37 cellular contexts compared by ENCODE assay signal in the genomic region with DNA sequence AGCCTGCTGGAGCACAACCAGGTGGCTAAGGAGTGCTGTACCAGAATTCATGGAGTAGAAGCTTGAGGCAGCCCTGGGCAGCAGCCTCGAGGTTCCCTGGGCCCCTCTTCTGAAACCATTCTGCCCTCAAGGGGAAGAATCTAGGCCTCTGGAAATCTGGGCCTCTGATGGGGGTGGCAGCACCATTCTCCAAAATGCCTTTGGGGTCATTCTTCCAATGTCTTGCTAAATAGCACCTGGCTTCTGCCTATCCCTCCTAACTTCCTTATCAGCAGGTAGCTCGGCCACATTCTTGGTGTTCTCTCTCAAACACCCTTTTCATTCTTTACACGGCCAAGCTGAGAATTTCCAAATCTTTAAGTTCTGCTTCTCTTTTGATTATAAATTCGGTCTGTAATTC.
"Had no signal": no experiment of that assay in that cellular context is flagged by ENCODE, and none has a peak within 500 bp of the region (broad histone marks: within the 10 kb centered on the region; RNA-seq: fewer than 3 reads in every experiment).

No MANE protein-coding gene starts in this region.

- H3K4me3 ChIP-seq: adrenal gland, ascending aorta, body of pancreas, breast epithelium, cardiac muscle cell had no signal

- H3K27me3 Mint-ChIP-seq: activated naive CD4-positive, alpha-beta T cell treated with anti-CD3 and anti-CD28 coated beads, Interleukin-2, amount 50 U/mL, for 24 hours; activated naive CD8-positive, alpha-beta T cell; activated naive CD8-positive, alpha-beta T cell treated with anti-CD3 and anti-CD28 coated beads for 36 hours; activated naive CD8-positive, alpha-beta T cell treated with anti-CD3 and anti-CD28 coated beads, Interleukin-2, amount 10 ng/mL, durations not matched to agents 7 days and 5 days; activated naive CD8-positive, alpha-beta T cell treated with anti-CD3 and anti-CD28 coated beads, Interleukin-2, amount 50 U/mL, for 24 hours; activated T-helper 17 cell treated with anti-CD3 and anti-CD28 coated beads, Interleukin-2, amount 50 U/mL, for 72 hours had no signal

- H3K27ac ChIP-seq: adrenal gland, ascending aorta, body of pancreas, brain microvascular endothelial cell, breast epithelium, cardiac muscle cell had no signal

- H3K36me3 Mint-ChIP-seq: activated naive CD4-positive, alpha-beta T cell treated with anti-CD3 and anti-CD28 coated beads, Interleukin-2, amount 10 ng/mL, durations not matched to agents 7 days and 5 days; activated naive CD4-positive, alpha-beta T cell treated with anti-CD3 and anti-CD28 coated beads, Interleukin-2, amount 50 U/mL, for 24 hours; activated naive CD8-positive, alpha-beta T cell treated with anti-CD3 and anti-CD28 coated beads for 36 hours; activated naive CD8-positive, alpha-beta T cell treated with anti-CD3 and anti-CD28 coated beads, Interleukin-2, amount 10 ng/mL, durations not matched to agents 7 days and 5 days; brain had no signal

- H3K4me3 Mint-ChIP-seq: activated naive CD4-positive, alpha-beta T cell treated with anti-CD3 and anti-CD28 coated beads for 36 hours; activated naive CD4-positive, alpha-beta T cell treated with anti-CD3 and anti-CD28 coated beads, Interleukin-2, amount 10 ng/mL, durations not matched to agents 7 days and 5 days; activated naive CD4-positive, alpha-beta T cell treated with anti-CD3 and anti-CD28 coated beads, Interleukin-2, amount 50 U/mL, for 24 hours; activated naive CD8-positive, alpha-beta T cell; activated naive CD8-positive, alpha-beta T cell treated with anti-CD3 and anti-CD28 coated beads for 36 hours; activated naive CD8-positive, alpha-beta T cell treated with anti-CD3 and anti-CD28 coated beads, Interleukin-2, amount 10 ng/mL, durations not matched to agents 7 days and 5 days; activated naive CD8-positive, alpha-beta T cell treated with anti-CD3 and anti-CD28 coated beads, Interleukin-2, amount 50 U/mL, for 24 hours; activated T-cell treated with anti-CD3 and anti-CD28 coated beads, Interleukin-2, amount 50 U/mL, for 24 hours; activated T-cell treated with anti-CD3 and anti-CD28 coated beads, Interleukin-2, amount 50 U/mL, for 4 hours; activated T-cell treated with anti-CD3 and anti-CD28 coated beads, Interleukin-2, amount 50 U/mL, for 72 hours; activated T-helper 1 cell treated with anti-CD3 and anti-CD28 coated beads, Interleukin-12 subunit alpha, Interleukin-12 subunit beta, Interleukin-2, Interleukin-4 antibody, amounts not matched to agents 30 ng/mL and 10 ng/mL and 1 ng/mL, durations not matched to agents 14 hours and 24 hours and 36 hours; activated T-helper 17 cell treated with anti-CD3 and anti-CD28 coated beads, Interleukin-2, amount 50 U/mL, for 72 hours; brain; central memory CD8-positive, alpha-beta T cell had no signal

- H3K9me3 Mint-ChIP-seq: activated T-cell treated with anti-CD3 and anti-CD28 coated beads, Interleukin-2, amount 50 U/mL, for 4 hours; activated T-helper 1 cell treated with anti-CD3 and anti-CD28 coated beads, Interleukin-12 subunit alpha, Interleukin-12 subunit beta, Interleukin-2, Interleukin-4 antibody, amounts not matched to agents 30 ng/mL and 10 ng/mL and 1 ng/mL, durations not matched to agents 14 hours and 24 hours and 36 hours; activated T-helper 17 cell treated with anti-CD3 and anti-CD28 coated beads, Interleukin-2, amount 50 U/mL, for 72 hours; central memory CD8-positive, alpha-beta T cell had no signal

- DNase-seq: activated effector memory CD4-positive, alpha-beta T cell treated with anti-CD3 and anti-CD28 coated beads, Interleukin-2, amount 50 U/mL, for 16 hours; activated effector memory CD4-positive, alpha-beta T cell treated with Interleukin-2 at 50 U/mL for 16 hours; activated gamma-delta T cell; activated gamma-delta T cell treated with Interleukin-2 at 50 U/mL for 16 hours; activated naive CD4-positive, alpha-beta T cell; activated naive CD4-positive, alpha-beta T cell treated with anti-CD3 and anti-CD28 coated beads for 36 hours; activated naive CD4-positive, alpha-beta T cell treated with anti-CD3 and anti-CD28 coated beads, Interleukin-2, amount 10 ng/mL, durations not matched to agents 7 days and 5 days; activated naive CD4-positive, alpha-beta T cell treated with anti-CD3 and anti-CD28 coated beads, Interleukin-2, amount 50 U/mL, for 16 hours; activated naive CD8-positive, alpha-beta T cell treated with anti-CD3 and anti-CD28 coated beads for 36 hours; activated naive CD8-positive, alpha-beta T cell treated with anti-CD3 and anti-CD28 coated beads, Interleukin-2, amount 10 ng/mL, durations not matched to agents 7 days and 5 days; activated naive CD8-positive, alpha-beta T cell treated with anti-CD3 and anti-CD28 coated beads, Interleukin-2, amount 50 U/mL, for 24 hours; activated T-cell treated with anti-CD3 and anti-CD28 coated beads, Interleukin-2, amount 50 U/mL, for 1 hour; activated T-cell treated with anti-CD3 and anti-CD28 coated beads, Interleukin-2, amount 50 U/mL, for 24 hours; activated T-cell treated with anti-CD3 and anti-CD28 coated beads, Interleukin-2, amount 50 U/mL, for 4 hours; activated T-cell treated with anti-CD3 and anti-CD28 coated beads, Interleukin-2, amount 50 U/mL, for 48 hours; activated T-cell treated with anti-CD3 and anti-CD28 coated beads, Interleukin-2, amount 50 U/mL, for 72 hours; adrenal gland; amniotic stem cell; amygdala; anterior cingulate cortex; aorta; body of pancreas; brain microvascular endothelial cell; caudate nucleus; central memory CD4-positive, alpha-beta T cell; cerebellar nuclear complex had no signal

- H3K27me3 ChIP-seq: ascending aorta, body of pancreas, brain microvascular endothelial cell, cardiac muscle cell had no signal

- H3K4me1 ChIP-seq: adrenal gland, ascending aorta, body of pancreas, breast epithelium had no signal

- H3K36me3 ChIP-seq: adrenal gland, ascending aorta, brain microvascular endothelial cell, breast epithelium, cardiac muscle cell had no signal

- H3K4me1 Mint-ChIP-seq: activated naive CD4-positive, alpha-beta T cell treated with anti-CD3 and anti-CD28 coated beads, Interleukin-2, amount 10 ng/mL, durations not matched to agents 7 days and 5 days; brain; central memory CD8-positive, alpha-beta T cell had no signal

- H3K27ac Mint-ChIP-seq: activated naive CD4-positive, alpha-beta T cell treated with anti-CD3 and anti-CD28 coated beads for 36 hours; activated naive CD4-positive, alpha-beta T cell treated with anti-CD3 and anti-CD28 coated beads, Interleukin-2, amount 10 ng/mL, durations not matched to agents 7 days and 5 days; activated naive CD4-positive, alpha-beta T cell treated with anti-CD3 and anti-CD28 coated beads, Interleukin-2, amount 50 U/mL, for 24 hours; activated naive CD4-positive, alpha-beta T cell treated with anti-CD3 and anti-CD28 coated beads, Interleukin-2, amount 50 U/mL, for 72 hours; activated naive CD8-positive, alpha-beta T cell; activated naive CD8-positive, alpha-beta T cell treated with anti-CD3 and anti-CD28 coated beads, Interleukin-2, amount 10 ng/mL, durations not matched to agents 7 days and 5 days; activated naive CD8-positive, alpha-beta T cell treated with anti-CD3 and anti-CD28 coated beads, Interleukin-2, amount 50 U/mL, for 24 hours; activated T-cell treated with anti-CD3 and anti-CD28 coated beads, Interleukin-2, amount 50 U/mL, for 24 hours; activated T-cell treated with anti-CD3 and anti-CD28 coated beads, Interleukin-2, amount 50 U/mL, for 72 hours; activated T-helper 1 cell treated with anti-CD3 and anti-CD28 coated beads, Interleukin-12 subunit alpha, Interleukin-12 subunit beta, Interleukin-2, Interleukin-4 antibody, amounts not matched to agents 30 ng/mL and 10 ng/mL and 1 ng/mL, durations not matched to agents 14 hours and 24 hours and 36 hours; activated T-helper 17 cell treated with anti-CD3 and anti-CD28 coated beads, Interleukin-2, amount 50 U/mL, for 72 hours; activated T-helper 2 cell treated with anti-CD3 and anti-CD28 coated beads, Interferon-gamma antibody, Interleukin-2, Interleukin-4, amounts not matched to agents 10 μg/mL and 5 μg/mL and 100 μg/mL, durations not matched to agents 14 hours and 24 hours and 36 hours; brain had no signal

- H3K9me3 ChIP-seq: adrenal gland, body of pancreas had no signal

- ATAC-seq: activated naive CD4-positive, alpha-beta T cell treated with anti-CD3 and anti-CD28 coated beads, Interleukin-2, amount 50 U/mL, for 72 hours; activated naive CD8-positive, alpha-beta T cell treated with anti-CD3 and anti-CD28 coated beads, Interleukin-2, amount 50 U/mL, for 24 hours; activated T-cell treated with anti-CD3 and anti-CD28 coated beads, Interleukin-2, amount 50 U/mL, for 4 hours; activated T-cell treated with anti-CD3 and anti-CD28 coated beads, Interleukin-2, amount 50 U/mL, for 72 hours; activated T-helper 17 cell treated with anti-CD3 and anti-CD28 coated beads, Interleukin-2, amount 50 U/mL, for 72 hours; body of pancreas had no signal
